Comparison of ENCODE assay signal across 12 cellular contexts in the genomic region with DNA sequence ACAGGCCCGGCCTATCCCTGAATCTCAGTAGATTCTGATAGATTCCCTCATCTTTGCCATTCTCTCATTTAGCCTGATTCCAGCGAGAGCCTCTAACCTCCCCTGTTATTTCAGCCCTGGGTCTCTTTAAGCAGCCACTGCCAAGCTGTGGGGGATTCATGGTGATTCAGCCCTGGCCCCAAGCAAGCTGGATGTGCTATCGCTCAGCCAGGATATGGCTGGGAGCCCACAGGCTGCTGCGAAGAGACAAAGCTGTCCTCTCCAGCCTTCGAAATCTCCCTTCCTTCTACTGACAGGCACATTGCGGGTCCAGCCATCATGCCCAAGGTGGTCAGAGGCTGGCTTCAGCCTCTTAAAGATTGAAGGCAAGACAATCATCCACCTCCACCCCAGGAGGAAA.
DNase-seq lines count a peak whose midpoint lies in the region; ATAC-seq and TF ChIP-seq lines count a peak whose summit lies in the region.
"Had no signal": no experiment of that assay in that cellular context is flagged by ENCODE, and none has a peak within 500 bp of the region (broad histone marks: within the 10 kb centered on the region; RNA-seq: fewer than 3 reads in every experiment).

No MANE protein-coding gene starts in this region.

- ATAC-seq in lower lobe of right lung: no peak
- ATAC-seq: GM23338 had no signal

- no peaks in the 10 kb centered on the region for H3K9me3 ChIP-seq in adipocyte (ENCODE audit: control insufficient read depth, low read length)
- H3K9me3 ChIP-seq in lower lobe of right lung: no peaks in the 10 kb centered on the region
- no peaks in the 10 kb centered on the region for H3K9me3 ChIP-seq in transverse colon
- H3K9me3 ChIP-seq: spleen had no signal

- no peak for TF ChIP-seq POLR2A in transverse colon (IDR thresholded peaks at IDR 0.05)

- 74 to 75% methylated on average over 2 to 6 of the region's 6 CpGs for WGBS in transverse colon (ENCODE audit: low coverage in 1 of 2), 2 donors

- H3K4me1 ChIP-seq in adipocyte (ENCODE audit: control insufficient read depth, insufficient read depth, low read length) (peaks cover 24% of the 10 kb centered on the region), lower lobe of right lung (peaks cover 15% of the 10 kb centered on the region), transverse colon (peaks cover 0 to 56% (median 40%) of the 10 kb centered on the region in 4 donors)
- H3K4me1 ChIP-seq: spleen had no signal

- H3K27me3 ChIP-seq in adipocyte (replicated peaks; ENCODE audit: control insufficient read depth, insufficient read depth, low read length) (no peaks in the 10 kb centered on the region), lower lobe of right lung (ENCODE audit: low read depth) (no peaks in the 10 kb centered on the region), transverse colon (no peaks in the 10 kb centered on the region)

- H3K27ac ChIP-seq in lower lobe of right lung: no peak overlapping the region
- peak overlapping the region in 2 of 4 donors; percentile 12 to 16 for H3K27ac ChIP-seq in transverse colon
- H3K27ac ChIP-seq: spleen had no signal

- in situ Hi-C loops in transverse colon (cut with MboI; ENCODE audit: low pct_ligation_motif_present in 1 of 4, low pct_unique_long_range_greater_than_20kb in 1 of 4, low sequenced_read_pairs in 3 of 4): no loop called here

- H3K4me3 ChIP-seq in adipocyte (ENCODE audit: low read length) (peak overlapping the region; percentile 26), lower lobe of right lung (no peak overlapping the region), transverse colon (no peak overlapping the region)
- H3K4me3 ChIP-seq: GM23338, spleen had no signal

- TF ChIP-seq CTCF in lower lobe of right lung (IDR thresholded peaks at IDR 0.05): no peak
- TF ChIP-seq CTCF in transverse colon (IDR thresholded peaks at IDR 0.05): no peak

- intact Hi-C loops in posterior cingulate gyrus (cut with DNase I) (loop anchor here (10.0 kb wide), 1 partner anchor 170 kb away; no protein-coding TSS in a partner anchor), lower lobe of right lung (cut with DNase I) (no loop called here), transverse colon (cut with DNase I; ENCODE audit: low total_unique reads) (no loop called here)

- H3K9ac ChIP-seq in adipocyte (ENCODE audit: low read length): peak overlapping the region; percentile 0

- H3K36me3 ChIP-seq in adipocyte (ENCODE audit: control insufficient read depth, insufficient read depth, low read length, severe bottlenecking) (no peaks in the 10 kb centered on the region), lower lobe of right lung (no peaks in the 10 kb centered on the region), transverse colon (no peaks in the 10 kb centered on the region)
- H3K36me3 ChIP-seq: spleen had no signal

- peak; percentile 62 for DNase-seq in GM03348 (ENCODE audit: low spot score)
- peak; percentile 31 for DNase-seq in adipocyte (ENCODE audit: low read depth)
- DNase-seq in glomerular visceral epithelial cell (ENCODE audit: extremely low spot score): peak; percentile 80
- DNase-seq in posterior cingulate gyrus: peak in 9 of 10 donors; percentile 24 to 95 (median 51)
- no peak for DNase-seq in stimulated activated CD4-positive, alpha-beta T cell treated with anti-CD3 and anti-CD28 coated beads, Interleukin-15, amount 100 ng/mL, for 24 hours
- DNase-seq in NCI-H748 (lab: John Stamatoyannopoulos, UW; ENCODE audit: unreplicated experiment): no peak
- DNase-seq in lower lobe of right lung: no peak
- DNase-seq in transverse colon: no peak
- DNase-seq: activated CD4-positive, alpha-beta T cell treated with anti-CD3 and anti-CD28 coated beads for 48 hours; activated naive CD4-positive, alpha-beta T cell treated with anti-CD3 and anti-CD28 coated beads, Interleukin-2, amount 10 ng/mL, durations not matched to agents 7 days and 5 days; spleen had no signal

- TF ChIP-seq EP300 in transverse colon (IDR thresholded peaks at IDR 0.05; ENCODE audit: low read depth): no peak

Comparison
In these comparisons a context has a peak if more than half of its experiments do, and no peak if none do; other contexts are left out.
1. DNase-seq: peak in GM03348 (single experiment), adipocyte (single experiment), glomerular visceral epithelial cell (single experiment) and posterior cingulate gyrus (9 of 10); none in stimulated activated CD4-positive, alpha-beta T cell treated with anti-CD3 and anti-CD28 coated beads, Interleukin-15, amount 100 ng/mL, for 24 hours (single experiment), NCI-H748 (single experiment), lower lobe of right lung (single experiment) and transverse colon (single experiment).